ENCODE assay signal across 20 cellular contexts in genomic region chr4:13201241-13201640, GRCh38.
"Had no signal": no experiment of that assay in that cellular context is flagged by ENCODE, and none has a peak within 500 bp of the region (broad histone marks: within the 10 kb centered on the region; RNA-seq: fewer than 3 reads in every experiment).

No MANE protein-coding gene starts in this region.

- H3K27ac ChIP-seq: SJSA1, SK-N-MC had no signal

- H3K4me3 ChIP-seq: SJSA1, SK-N-MC had no signal

- H3K4me1 ChIP-seq: SJSA1 had no signal

- H3K36me3 ChIP-seq: SJSA1 had no signal

- DNase-seq: KBM-7, NCI-H1092, NCI-H1105 treated with DMSO at 0.1 percent for 48 hours, NCI-H1417 treated with DMSO at 0.1 percent for 48 hours, NCI-H146, NCI-H1694 treated with DMSO at 0.1 percent for 48 hours, NCI-H1930, NCI-H2081, NCI-H2107, NCI-H2227 treated with DMSO at 0.1 percent for 48 hours, NCI-H446, NCI-H510A, NCI-H524 treated with DMSO at 0.1 percent for 48 hours, NCI-H69, NCI-H774, Right ventricle myocardium superior, RPMI8226, SIG-M5 had no signal
